Comparison of ENCODE assay signal across 8 cellular contexts in the genomic region with DNA sequence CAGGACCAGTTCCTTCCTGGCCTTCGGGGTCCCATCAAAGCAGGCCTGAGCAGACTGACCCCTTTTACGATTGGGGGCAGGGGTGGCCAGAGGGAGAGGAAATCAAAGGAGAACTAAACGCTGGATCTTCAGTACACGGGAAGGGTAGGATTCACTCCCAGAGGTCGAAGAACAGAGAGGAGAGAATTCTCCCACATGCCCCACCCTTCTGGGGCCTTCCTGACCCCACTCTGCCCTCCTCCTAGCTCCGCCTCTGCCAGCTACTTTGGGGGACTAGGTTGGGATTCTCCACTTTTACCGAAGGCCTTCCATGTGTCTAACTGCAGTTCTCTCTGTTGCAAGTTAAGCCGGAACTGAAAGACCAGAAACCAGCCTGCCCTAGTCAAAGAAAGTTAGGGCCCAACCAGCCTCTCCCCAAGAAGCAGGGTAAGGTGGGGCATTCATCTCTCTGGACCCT. TPM values are rescaled to one million over a fixed set of nuclear protein-coding genes. Genes with fewer than 3 reads are reported as not detected.
DNase-seq lines count a peak whose midpoint lies in the region; ATAC-seq and TF ChIP-seq lines count a peak whose summit lies in the region.

No MANE protein-coding gene starts in this region.

- no peaks in the 10 kb centered on the region for H3K9me3 Mint-ChIP-seq in activated CD8-positive, alpha-beta T cell treated with anti-CD3 and anti-CD28 coated beads for 36 hours

- H3K36me3 Mint-ChIP-seq in activated CD8-positive, alpha-beta T cell treated with anti-CD3 and anti-CD28 coated beads for 36 hours (ENCODE audit: low read depth) = peaks cover 55% of the 10 kb centered on the region

- DNase-seq in AG09309 (ENCODE audit: low read depth) = no peak
- DNase-seq in HT1080 (ENCODE audit: low read depth) = peak; percentile 55
- peak; percentile 47 for DNase-seq in activated CD8-positive, alpha-beta T cell treated with anti-CD3 and anti-CD28 coated beads for 36 hours
- DNase-seq in Right ventricle myocardium inferior (ENCODE audit: missing footprints) = no peak
- no peak for DNase-seq in sciatic nerve (ENCODE audit: low spot score)
- DNase-seq in KBM-7 = no peak

- peak overlapping the region; percentile 94 for H3K27ac Mint-ChIP-seq in activated CD8-positive, alpha-beta T cell treated with anti-CD3 and anti-CD28 coated beads for 36 hours

- peak overlapping the region; percentile 84 for H3K4me3 ChIP-seq in AG09309 (ENCODE audit: control insufficient read depth, low read depth, low read length)

- intact Hi-C loops in activated CD8-positive, alpha-beta T cell treated with anti-CD3 and anti-CD28 coated beads for 36 hours (cut with micrococcal nuclease) = no loop called here
- intact Hi-C loops in Right ventricle myocardium inferior (cut with DNase I) (loop anchor here (2.0 to 5.0 kb wide), 2 partner anchors 16 to 37 kb away; a partner anchor contains a TSS), sciatic nerve (cut with DNase I) (no loop called here)

- H3K4me3 Mint-ChIP-seq in activated CD8-positive, alpha-beta T cell treated with anti-CD3 and anti-CD28 coated beads for 36 hours = peak overlapping the region; percentile 98

- ATAC-seq in activated CD8-positive, alpha-beta T cell treated with anti-CD3 and anti-CD28 coated beads for 36 hours = peak; percentile 2
- ATAC-seq in Right ventricle myocardium inferior (peak; percentile 30), sciatic nerve (peak; percentile 53), HG02759 (IDR thresholded peaks at IDR 0.05; ENCODE audit: unreplicated experiment) (no peak), HG03039 (IDR thresholded peaks at IDR 0.05; ENCODE audit: unreplicated experiment) (no peak)

- TF ChIP-seq CTCF in AG09309 (IDR thresholded peaks at IDR 0.05; ENCODE audit: control insufficient read depth, insufficient read depth, low read depth, low read length, missing control alignments) = no peak
- TF ChIP-seq CTCF in activated CD8-positive, alpha-beta T cell treated with anti-CD3 and anti-CD28 coated beads for 36 hours (IDR thresholded peaks at IDR 0.05) = no peak

- POLR2A ChIA-PET in activated CD8-positive, alpha-beta T cell treated with anti-CD3 and anti-CD28 coated beads for 36 hours (lab: Charles Lee) = interaction anchor here (0.9 to 7.5 kb wide), 10 partner anchors 10 to 304 kb away, joined by 3 to 128 read pairs (median 12); a partner anchor contains a TSS

- H3K4me1 Mint-ChIP-seq in activated CD8-positive, alpha-beta T cell treated with anti-CD3 and anti-CD28 coated beads for 36 hours (ENCODE audit: low read depth) = peaks cover 63% of the 10 kb centered on the region

- CTCF ChIA-PET in activated CD8-positive, alpha-beta T cell treated with anti-CD3 and anti-CD28 coated beads for 36 hours (lab: Charles Lee) = interaction anchor here (0.7 to 11.1 kb wide), 11 partner anchors 10 to 65 kb away, joined by 3 to 121 read pairs (median 8); a partner anchor contains a TSS

- H3K27me3 Mint-ChIP-seq in activated CD8-positive, alpha-beta T cell treated with anti-CD3 and anti-CD28 coated beads for 36 hours = no peaks in the 10 kb centered on the region

- in situ Hi-C loops in KBM-7 (cut with MboI; ENCODE audit: low pct_unique_long_range_greater_than_20kb, low sequenced_read_pairs) = no loop called here

RNA-seq across cellular contexts. Expression of a gene that starts 0.7 kb away (rescaled TPM):
- 91.6 and 96.6 TPM in 2 replicates for total RNA-seq in HT1080 (2014; rRNA removed; shearing (Covaris generic))
- 131 and 142 TPM in 2 replicates for polyA plus RNA-seq in HT1080 (2015; cell fraction: cytosol; rRNA removed)
- polyA plus RNA-seq in HT1080 (2015; cell fraction: nucleus; rRNA removed) = 389 and 412 TPM in 2 replicates
- 100 to 1,000 TPM; 147 to 150 TPM for total RNA-seq in activated CD8-positive, alpha-beta T cell treated with anti-CD3 and anti-CD28 coated beads for 36 hours
- total RNA-seq in Right ventricle myocardium inferior = 61.8 TPM
- 196 TPM for total RNA-seq in sciatic nerve

RNA-seq across cellular contexts. Expression of a gene that starts 37.6 kb away (rescaled TPM):
- total RNA-seq in HT1080 (2014; rRNA removed; shearing (Covaris generic)) = 0.55 TPM in 1 of 2 replicates, not detected in the other
- polyA plus RNA-seq in HT1080 (2015; cell fraction: cytosol; rRNA removed) = 0.12 TPM in 1 of 2 replicates, not detected in the other
- 0.10 TPM in 1 of 2 replicates, not detected in the other for polyA plus RNA-seq in HT1080 (2015; cell fraction: nucleus; rRNA removed)
- not detected for total RNA-seq in activated CD8-positive, alpha-beta T cell treated with anti-CD3 and anti-CD28 coated beads for 36 hours
- not detected for total RNA-seq in Right ventricle myocardium inferior
- not detected for total RNA-seq in sciatic nerve

RNA-seq across cellular contexts. Expression of a gene that starts 41.8 kb away (rescaled TPM):
- 582 and 611 TPM in 2 replicates for total RNA-seq in HT1080 (2014; rRNA removed; shearing (Covaris generic))
- 568 and 615 TPM in 2 replicates for polyA plus RNA-seq in HT1080 (2015; cell fraction: cytosol; rRNA removed)
- 466 and 506 TPM in 2 replicates for polyA plus RNA-seq in HT1080 (2015; cell fraction: nucleus; rRNA removed)
- total RNA-seq in activated CD8-positive, alpha-beta T cell treated with anti-CD3 and anti-CD28 coated beads for 36 hours = 100 to 1,000 TPM; 148 to 150 TPM
- 79.9 TPM for total RNA-seq in Right ventricle myocardium inferior
- total RNA-seq in sciatic nerve = 126 TPM

RNA-seq across cellular contexts. Expression of a gene that starts 44.8 kb away (rescaled TPM):
- total RNA-seq in HT1080 (2014; rRNA removed; shearing (Covaris generic)) = 31.2 and 36.2 TPM in 2 replicates
- 32.6 and 33.2 TPM in 2 replicates for polyA plus RNA-seq in HT1080 (2015; cell fraction: cytosol; rRNA removed)
- 267 and 335 TPM in 2 replicates for polyA plus RNA-seq in HT1080 (2015; cell fraction: nucleus; rRNA removed)
- 10 to 100 TPM; 68.1 to 71.3 TPM for total RNA-seq in activated CD8-positive, alpha-beta T cell treated with anti-CD3 and anti-CD28 coated beads for 36 hours
- total RNA-seq in Right ventricle myocardium inferior (22.0 TPM), sciatic nerve (65.4 TPM)

Comparison
In these comparisons a context has a peak if more than half of its experiments do, and no peak if none do; other contexts are left out.
1. DNase-seq: peak in HT1080 (single experiment) and activated CD8-positive, alpha-beta T cell treated with anti-CD3 and anti-CD28 coated beads for 36 hours (single experiment); none in AG09309 (single experiment), Right ventricle myocardium inferior (single experiment), sciatic nerve (single experiment) and KBM-7 (single experiment).
2. ATAC-seq: peak in activated CD8-positive, alpha-beta T cell treated with anti-CD3 and anti-CD28 coated beads for 36 hours (single experiment), Right ventricle myocardium inferior (single experiment) and sciatic nerve (single experiment); none in HG02759 (single experiment) and HG03039 (single experiment).